Comparison of ENCODE assay signal across 8 cellular contexts in the genomic region with DNA sequence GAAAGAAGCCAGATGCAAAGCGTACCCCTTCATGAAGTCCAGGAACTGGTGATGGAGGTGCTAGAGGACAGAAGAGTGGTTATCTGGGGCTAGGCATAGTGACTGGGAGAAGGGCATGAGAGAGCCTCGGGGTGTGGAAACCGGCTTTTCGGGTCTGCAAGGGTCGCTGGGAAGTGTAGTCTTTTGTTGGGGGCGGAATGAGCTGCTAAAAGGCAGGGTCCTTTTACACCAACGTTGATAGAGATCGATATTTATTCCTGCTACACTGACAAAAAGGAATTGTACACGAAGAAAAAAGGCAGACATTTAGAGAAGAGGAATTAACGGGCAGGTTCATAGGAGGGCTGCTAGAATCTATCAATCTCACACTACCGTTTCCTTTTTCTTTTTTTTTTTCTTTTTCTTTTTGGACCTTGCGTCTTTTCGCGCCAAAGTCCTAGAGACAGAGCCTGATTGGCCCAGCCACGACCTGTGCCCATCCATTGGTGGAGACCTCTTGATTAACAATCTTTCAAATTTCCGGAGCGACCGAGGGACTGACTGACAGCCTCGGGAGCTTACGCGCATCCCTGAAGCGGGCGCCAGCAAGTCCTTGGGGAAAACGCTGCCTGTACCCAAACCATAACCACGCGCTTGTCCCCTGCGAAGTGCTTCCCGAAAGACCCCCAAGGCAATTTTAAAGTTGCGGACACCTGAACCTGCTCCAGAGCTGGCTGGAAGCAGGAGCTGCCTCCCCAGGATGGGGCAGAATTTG. TPM values are rescaled to one million over a fixed set of nuclear protein-coding genes. Genes with fewer than 3 reads are reported as not detected.
DNase-seq lines count a peak whose midpoint lies in the region; ATAC-seq, FAIRE-seq and TF ChIP-seq lines count a peak whose summit lies in the region.

No MANE protein-coding gene starts in this region.

- H3K4me1 ChIP-seq in DOHH2 (ENCODE audit: control insufficient read depth, low read length) (peaks cover 36% of the 10 kb centered on the region), subcutaneous abdominal adipose tissue (ENCODE audit: control insufficient read depth in 5 of 5, insufficient read depth in 5 of 5, low read length in 5 of 5) (peaks cover 0 to 12% (median 12%) of the 10 kb centered on the region in 5 donors)

- no peaks in the 10 kb centered on the region for H3K9me3 ChIP-seq in DOHH2 (ENCODE audit: control insufficient read depth, insufficient read depth, low read length)
- H3K9me3 ChIP-seq in subcutaneous abdominal adipose tissue (ENCODE audit: control insufficient read depth in 5 of 5, low read length in 5 of 5) = no peaks in the 10 kb centered on the region

- TF ChIP-seq CTCF in DOHH2 (IDR thresholded peaks at IDR 0.05; ENCODE audit: low read depth, low read length, poor library complexity, severe bottlenecking) (no peak), fibroblast of the aortic adventitia (IDR thresholded peaks at IDR 0.05; ENCODE audit: insufficient read depth, low read length) (no peak), neural crest cell (conservative IDR thresholded peaks at IDR 0.05) (no peak)

- peaks cover 3% of the 10 kb centered on the region for H3K27me3 Mint-ChIP-seq in neural crest cell (ENCODE audit: low read depth)

- peak overlapping the region; percentile 81 for H3K27ac ChIP-seq in DOHH2 (ENCODE audit: low read depth, low read length)
- H3K27ac ChIP-seq in subcutaneous abdominal adipose tissue (ENCODE audit: low read depth, low read length) = no peak overlapping the region

- no peaks in the 10 kb centered on the region for H4K20me1 ChIP-seq in DOHH2 (ENCODE audit: control insufficient read depth, insufficient read depth, low read depth, low read length)

- peak; percentile 44 for FAIRE-seq in RCC 7860 (lab: Jason Lieb, UNC)

- no peaks in the 10 kb centered on the region for H3K36me3 Mint-ChIP-seq in neural crest cell (ENCODE audit: low read depth)

- peak overlapping the region; percentile 100 for H3K27ac Mint-ChIP-seq in neural crest cell (ENCODE audit: unreplicated experiment)

- no peaks in the 10 kb centered on the region for H3K9me3 Mint-ChIP-seq in neural crest cell

- H3K9ac ChIP-seq in subcutaneous abdominal adipose tissue (ENCODE audit: low read length in 5 of 5) = peak overlapping the region in 3 of 5 donors; percentile 43 to 62 (median 57)

- peaks cover 9% of the 10 kb centered on the region for H3K79me2 ChIP-seq in DOHH2 (ENCODE audit: control insufficient read depth, low read length)

- H3K4me2 ChIP-seq in DOHH2 (ENCODE audit: low read length) = peak overlapping the region; percentile 87

- peak overlapping the region; percentile 93 for H3K4me3 Mint-ChIP-seq in neural crest cell

- H3K9me2 ChIP-seq in DOHH2 (replicated peaks; ENCODE audit: control insufficient read depth, low read length) = no peaks in the 10 kb centered on the region

- H3K4me1 Mint-ChIP-seq in neural crest cell = peaks cover 17% of the 10 kb centered on the region

- H3F3A ChIP-seq in DOHH2 (ENCODE audit: control insufficient read depth, insufficient read depth) = peaks cover 3% of the 10 kb centered on the region; the same call in 1 of the 2 replicates

- DNase-seq in KG1 (lab: John Stamatoyannopoulos, UW) = peak; percentile 36
- DNase-seq in RCC 7860 (ENCODE audit: low spot score) = peak; percentile 58
- peak; percentile 30 for DNase-seq in activated T-helper 1 cell treated with Interleukin-2 at 50 U/mL for 16 hours (ENCODE audit: low read depth)
- peak; percentile 53 for DNase-seq in fibroblast of the aortic adventitia (ENCODE audit: low read depth)
- DNase-seq in neural crest cell (ENCODE audit: low read depth, low spot score) = peak; percentile 67

- peak; percentile 96 for ATAC-seq in GM21786 (IDR thresholded peaks at IDR 0.05; ENCODE audit: unreplicated experiment)

- no peaks in the 10 kb centered on the region for H3K27me3 ChIP-seq in DOHH2 (ENCODE audit: control insufficient read depth, low read length)
- H3K27me3 ChIP-seq in subcutaneous abdominal adipose tissue (ENCODE audit: control insufficient read depth in 5 of 5, insufficient read depth in 4 of 5, low read length in 5 of 5) = peaks cover 0 to 9% (median 4%) of the 10 kb centered on the region in 5 donors

- H3K4me3 ChIP-seq in DOHH2 (ENCODE audit: low read length) (peak overlapping the region; percentile 92), fibroblast of the aortic adventitia (ENCODE audit: low read depth, low read length) (peak overlapping the region; percentile 70), subcutaneous abdominal adipose tissue (ENCODE audit: low read depth in 1 of 5, low read length in 5 of 5) (peak overlapping the region; percentile 56 to 75 (median 69))

- H3K36me3 ChIP-seq in DOHH2 (ENCODE audit: control insufficient read depth, low read length) = no peaks in the 10 kb centered on the region
- H3K36me3 ChIP-seq in subcutaneous abdominal adipose tissue (ENCODE audit: control insufficient read depth in 5 of 5, insufficient read depth in 5 of 5, low read length in 5 of 5) = no peaks in the 10 kb centered on the region

RNA-seq across cellular contexts. Expression of a gene that starts 27.7 kb away (rescaled TPM):
- total RNA-seq in fibroblast of the aortic adventitia (ENCODE audit: low replicate concordance) (12.7 and 15.6 TPM in 2 replicates), neural crest cell (14.8 and 15.6 TPM in 2 replicates)

RNA-seq across cellular contexts. Expression of a gene that starts 56.3 kb away (rescaled TPM):
- total RNA-seq in fibroblast of the aortic adventitia (ENCODE audit: low replicate concordance) (107 and 214 TPM in 2 replicates), neural crest cell (386 and 390 TPM in 2 replicates)
